ENCODE assay signal across 12 cellular contexts in genomic region chr20:40963505-40963845, GRCh38.
"Had no signal": no experiment of that assay in that cellular context is flagged by ENCODE, and none has a peak within 500 bp of the region (broad histone marks: within the 10 kb centered on the region; RNA-seq: fewer than 3 reads in every experiment).

No MANE protein-coding gene starts in this region.

- H3K27me3 ChIP-seq: gastrocnemius medialis, left lung, right lobe of liver, thyroid gland had no signal

- H3K4me2 ChIP-seq: smooth muscle cell had no signal

- H3K27ac Mint-ChIP-seq: naive thymus-derived CD4-positive, alpha-beta T cell; progenitor cell of endocrine pancreas; stimulated activated naive CD8-positive, alpha-beta T cell treated with anti-CD3 and anti-CD28 coated beads, Interleukin-15, amount 100 ng/mL, for 72 hours had no signal

- H3K36me3 ChIP-seq: gastrocnemius medialis, heart right ventricle, left lung, neutrophil, right lobe of liver, thyroid gland had no signal

- H3K4me1 ChIP-seq: gastrocnemius medialis, right lobe of liver had no signal

- H3K27me3 Mint-ChIP-seq: stimulated activated naive CD8-positive, alpha-beta T cell treated with anti-CD3 and anti-CD28 coated beads, Interleukin-15, amount 100 ng/mL, for 72 hours had no signal

- H3K36me3 Mint-ChIP-seq: naive thymus-derived CD4-positive, alpha-beta T cell had no signal

- H3K27ac ChIP-seq: coronary artery, gastrocnemius medialis, heart right ventricle, left lung, right lobe of liver, thyroid gland had no signal

- H3K4me3 Mint-ChIP-seq: naive thymus-derived CD4-positive, alpha-beta T cell; stimulated activated naive CD8-positive, alpha-beta T cell treated with anti-CD3 and anti-CD28 coated beads, Interleukin-15, amount 100 ng/mL, for 72 hours had no signal

- H3K9me3 ChIP-seq: gastrocnemius medialis, heart right ventricle, left lung, neutrophil, right lobe of liver, thyroid gland had no signal

- H3K4me3 ChIP-seq: coronary artery, gastrocnemius medialis, heart right ventricle, left lung, right lobe of liver, smooth muscle cell, thyroid gland had no signal

- H3K9ac ChIP-seq: parathyroid adenoma had no signal
